Comparison of ENCODE assay signal across 1 cellular context in the genomic region with DNA sequence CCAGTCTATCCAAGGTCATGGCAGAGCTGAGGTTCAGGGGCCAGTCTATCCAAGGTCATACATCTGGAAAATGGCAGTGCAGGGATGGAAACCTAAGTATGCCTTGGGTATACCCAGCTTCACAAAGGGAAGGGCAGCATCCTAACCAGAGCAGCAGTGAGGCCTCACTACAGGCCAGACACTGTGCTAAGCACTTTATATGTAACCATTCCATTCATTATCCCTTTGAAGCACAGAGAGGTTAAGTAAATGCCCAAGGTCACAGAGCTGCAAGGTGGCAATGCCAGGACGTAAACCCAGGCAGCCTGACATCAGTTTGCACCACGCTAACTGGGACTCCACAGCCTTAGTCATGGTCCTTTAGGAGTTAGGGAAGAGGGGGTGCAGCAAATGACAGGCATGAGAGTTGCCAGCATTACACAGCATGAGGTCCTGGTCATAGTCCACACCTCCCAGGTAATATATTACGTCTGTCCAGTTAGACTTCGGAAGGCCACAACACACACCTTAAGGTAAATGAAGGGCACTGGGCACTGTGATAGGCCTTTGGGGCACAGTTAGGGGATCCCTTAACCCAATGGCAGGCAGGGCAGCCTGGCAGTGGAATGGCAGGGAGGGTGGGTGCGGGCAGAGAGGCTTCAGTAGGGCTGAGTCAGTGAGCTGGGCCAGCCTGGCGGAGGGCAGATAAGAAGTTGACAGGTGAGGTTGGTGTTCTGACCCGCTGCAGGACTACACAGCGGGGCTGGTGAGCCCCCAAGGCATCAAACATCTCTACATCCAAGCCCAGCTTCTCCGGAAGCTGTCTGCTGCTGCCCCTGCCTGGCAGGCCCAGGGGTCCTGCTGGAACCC.
TF ChIP-seq lines count a peak whose summit lies in the region.

No MANE protein-coding gene starts in this region.

TF ChIP-seq in HepG2, 621 proteins besides CTCF, POLR2A, EP300 and RAD21:
- TF ChIP-seq ZNF768 (CRISPR knock-in tag; IDR thresholded peaks at IDR 0.05) (peak; percentile 31; the same call in 1 of the 2 replicates), SRY (CRISPR knock-in tag; IDR thresholded peaks at IDR 0.05) (no peak), TBX3 (IDR thresholded peaks at IDR 0.05; ENCODE audit: borderline replicate concordance) (no peak), HOXA7 (CRISPR knock-in tag; IDR thresholded peaks at IDR 0.05) (no peak)
